In genomic region chr22:46734830-46735453, GRCh38 we compare ENCODE assay signal across 8 cellular contexts. TPM values are rescaled to one million over a fixed set of nuclear protein-coding genes. Genes with fewer than 3 reads are reported as not detected.
DNase-seq lines count a peak whose midpoint lies in the region; ATAC-seq and TF ChIP-seq lines count a peak whose summit lies in the region.

No MANE protein-coding gene starts in this region.

- peaks cover 41% of the 10 kb centered on the region for H3K36me3 Mint-ChIP-seq in activated CD8-positive, alpha-beta T cell treated with anti-CD3 and anti-CD28 coated beads, Interleukin-2, amount 10 ng/mL, durations not matched to agents 7 days and 5 days (ENCODE audit: low read depth)

- peak overlapping the region; percentile 100 for H3K4me3 Mint-ChIP-seq in activated CD8-positive, alpha-beta T cell treated with anti-CD3 and anti-CD28 coated beads, Interleukin-2, amount 10 ng/mL, durations not matched to agents 7 days and 5 days

- peak overlapping the region; percentile 84 for H3K27ac Mint-ChIP-seq in activated CD8-positive, alpha-beta T cell treated with anti-CD3 and anti-CD28 coated beads, Interleukin-2, amount 10 ng/mL, durations not matched to agents 7 days and 5 days

- POLR2A ChIA-PET in activated CD8-positive, alpha-beta T cell treated with anti-CD3 and anti-CD28 coated beads, Interleukin-2, amount 10 ng/mL, durations not matched to agents 7 days and 5 days (lab: Charles Lee), result interaction anchor here (1.0 to 1.1 kb wide), 3 partner anchors 14 to 28 kb away, joined by 4 to 9 read pairs (median 4); partner anchors contain the start of gene TBC1D22A

- CTCF ChIA-PET in activated CD8-positive, alpha-beta T cell treated with anti-CD3 and anti-CD28 coated beads, Interleukin-2, amount 10 ng/mL, durations not matched to agents 7 days and 5 days (lab: Charles Lee), result interaction anchor here (1.7 to 2.0 kb wide), 3 partner anchors 14 to 68 kb away, joined by 7 to 9 read pairs (median 8); no protein-coding TSS in a partner anchor

- H3K4me3 ChIP-seq in NB4 (ENCODE audit: low read depth, low read length) (peak overlapping the region; percentile 3), fibroblast of the aortic adventitia (ENCODE audit: low read depth, low read length) (no peak overlapping the region), skin epidermis (peak overlapping the region in 2 of 7 experiments; percentile 5)

- no peak for TF ChIP-seq POLR2A in NB4 (IDR thresholded peaks at IDR 0.05; ENCODE audit: extremely low read depth, insufficient read length)

- peak overlapping the region in 18 of 21 experiments; percentile 45 to 97 (median 91) for H3K27ac ChIP-seq in skin epidermis

- DNase-seq in DMS153 (lab: John Stamatoyannopoulos, UW) (peak; percentile 11), NB4 (ENCODE audit: low read depth) (peak; percentile 63), fibroblast of the aortic adventitia (ENCODE audit: low read depth) (peak; percentile 22)
- peak; percentile 51 for DNase-seq in activated CD8-positive, alpha-beta T cell treated with anti-CD3 and anti-CD28 coated beads, Interleukin-2, amount 10 ng/mL, durations not matched to agents 7 days and 5 days
- DNase-seq in effector CD8-positive, alpha-beta T cell (lab: John Stamatoyannopoulos, UW), result no peak

- no peak for TF ChIP-seq CTCF in NB4 (IDR thresholded peaks at IDR 0.05; ENCODE audit: low read depth, low read length)
- TF ChIP-seq CTCF in fibroblast of the aortic adventitia (IDR thresholded peaks at IDR 0.05; ENCODE audit: insufficient read depth, low read length), result no peak

- no peaks in the 10 kb centered on the region for H3K9me3 Mint-ChIP-seq in activated CD8-positive, alpha-beta T cell treated with anti-CD3 and anti-CD28 coated beads, Interleukin-2, amount 10 ng/mL, durations not matched to agents 7 days and 5 days (ENCODE audit: insufficient read depth)

- no peak for ATAC-seq in activated CD8-positive, alpha-beta T cell treated with anti-CD3 and anti-CD28 coated beads, Interleukin-2, amount 10 ng/mL, durations not matched to agents 7 days and 5 days
- ATAC-seq in HG03097 (IDR thresholded peaks at IDR 0.05; ENCODE audit: low FRiP score, unreplicated experiment) (no peak), HG03135 (IDR thresholded peaks at IDR 0.05; ENCODE audit: unreplicated experiment) (no peak)

- no peaks in the 10 kb centered on the region for H3K27me3 Mint-ChIP-seq in activated CD8-positive, alpha-beta T cell treated with anti-CD3 and anti-CD28 coated beads, Interleukin-2, amount 10 ng/mL, durations not matched to agents 7 days and 5 days (ENCODE audit: low read depth)

- H3K4me1 Mint-ChIP-seq in activated CD8-positive, alpha-beta T cell treated with anti-CD3 and anti-CD28 coated beads, Interleukin-2, amount 10 ng/mL, durations not matched to agents 7 days and 5 days (ENCODE audit: low read depth), result peaks cover 54% of the 10 kb centered on the region

RNA-seq across cellular contexts. Expression of gene CERK, which starts 3.1 kb away (rescaled TPM):
- total RNA-seq in activated CD8-positive, alpha-beta T cell treated with anti-CD3 and anti-CD28 coated beads, Interleukin-2, amount 10 ng/mL, durations not matched to agents 7 days and 5 days, result 10 to 100 TPM; 61.1 to 65.6 TPM
- 14.1 and 39.4 TPM in 2 replicates for total RNA-seq in fibroblast of the aortic adventitia (ENCODE audit: low replicate concordance)

RNA-seq across cellular contexts. Expression of gene TBC1D22A, which starts 27.5 kb away (rescaled TPM):
- 10 to 100 TPM; 34.1 to 38.7 TPM for total RNA-seq in activated CD8-positive, alpha-beta T cell treated with anti-CD3 and anti-CD28 coated beads, Interleukin-2, amount 10 ng/mL, durations not matched to agents 7 days and 5 days
- total RNA-seq in fibroblast of the aortic adventitia (ENCODE audit: low replicate concordance), result 12.7 and 13.8 TPM in 2 replicates
